28 cellular contexts compared by ENCODE assay signal in the genomic region with DNA sequence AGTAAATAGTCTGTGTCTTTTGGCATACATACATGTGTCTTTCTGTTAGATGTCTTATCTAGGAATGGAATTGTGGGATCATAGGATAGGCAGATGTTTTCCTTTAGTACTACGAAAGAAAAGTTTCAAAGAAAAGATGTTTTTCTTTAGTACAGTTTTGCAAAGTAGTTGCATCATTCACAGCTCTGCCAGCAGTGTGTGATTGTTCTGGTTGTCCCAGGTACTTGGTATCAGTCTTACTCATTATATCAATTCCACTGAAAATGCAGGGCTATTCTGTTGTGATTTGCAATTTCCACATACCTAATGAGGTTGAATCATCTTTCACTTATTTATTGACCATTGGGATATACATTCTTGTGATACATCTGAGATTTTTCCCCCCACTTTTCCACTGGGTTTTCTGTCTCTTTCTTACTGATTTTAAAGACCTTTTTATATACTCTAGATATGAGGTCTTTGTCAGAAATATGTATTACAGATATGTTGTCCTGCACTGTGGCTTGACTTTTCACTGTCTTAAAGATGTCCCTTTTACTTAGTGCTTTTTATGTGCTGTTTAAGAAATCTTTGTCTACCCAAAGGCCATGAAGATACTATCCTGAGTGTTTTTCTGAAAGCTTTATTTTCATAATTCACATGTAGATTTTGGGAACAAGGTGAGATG.
A peak's percentile ranks its signal among the peaks of the same experiment; 100 is the strongest.
DNase-seq lines count a peak whose midpoint lies in the region; ATAC-seq lines count a peak whose summit lies in the region.
"Had no signal": no experiment of that assay in that cellular context is flagged by ENCODE, and none has a peak within 500 bp of the region (broad histone marks: within the 10 kb centered on the region; RNA-seq: fewer than 3 reads in every experiment).

No MANE protein-coding gene starts in this region.

- H3K4me1 Mint-ChIP-seq in activated T-cell treated with anti-CD3 and anti-CD28 coated beads, Interleukin-2, amount 50 U/mL, for 72 hours (ENCODE audit: low read depth) = peaks cover 28% of the 10 kb centered on the region
- H3K4me1 Mint-ChIP-seq in T-helper 1 cell treated with Interleukin-12 subunit alpha and Interleukin-12 subunit beta and Interleukin-4 antibody, amounts not matched to agents 30 μg/mL and 1 μg/mL, for 36 hours (ENCODE audit: low read depth) = no peaks in the 10 kb centered on the region
- H3K4me1 Mint-ChIP-seq: immature natural killer cell, naive B cell, T-cell had no signal

- H3K4me3 Mint-ChIP-seq in activated T-cell treated with anti-CD3 and anti-CD28 coated beads, Interleukin-2, amount 50 U/mL, for 72 hours = no peak overlapping the region
- no peak overlapping the region for H3K4me3 Mint-ChIP-seq in T-helper 1 cell treated with Interleukin-12 subunit alpha and Interleukin-12 subunit beta and Interleukin-4 antibody, amounts not matched to agents 30 μg/mL and 1 μg/mL, for 36 hours
- H3K4me3 Mint-ChIP-seq: activated T-helper 1 cell treated with anti-CD3 and anti-CD28 coated beads, Interleukin-12 subunit alpha, Interleukin-12 subunit beta, Interleukin-2, Interleukin-4 antibody, amounts not matched to agents 30 ng/mL and 10 ng/mL and 1 ng/mL, durations not matched to agents 14 hours and 24 hours and 36 hours; immature natural killer cell; naive B cell; T-cell had no signal

- peak; percentile 89 to 90 for ATAC-seq in activated T-cell treated with anti-CD3 and anti-CD28 coated beads, Interleukin-2, amount 50 U/mL, for 72 hours (replicated peaks in 1 of 2)
- ATAC-seq in HG02571 (IDR thresholded peaks at IDR 0.05; ENCODE audit: unreplicated experiment) (no peak), GM19455 (IDR thresholded peaks at IDR 0.05; ENCODE audit: unreplicated experiment) (no peak)
- ATAC-seq: A549; activated CD4-positive, CD25-positive, alpha-beta regulatory T cell treated with anti-CD3 and anti-CD28 coated beads, Interleukin-2, amount 50 U/mL, for 24 hours; gastrocnemius medialis; left lung; T-cell had no signal

- peak overlapping the region; percentile 98 for H3K27ac Mint-ChIP-seq in activated T-cell treated with anti-CD3 and anti-CD28 coated beads, Interleukin-2, amount 50 U/mL, for 72 hours
- peak overlapping the region; percentile 23 for H3K27ac Mint-ChIP-seq in T-helper 1 cell treated with Interleukin-12 subunit alpha and Interleukin-12 subunit beta and Interleukin-4 antibody, amounts not matched to agents 30 μg/mL and 1 μg/mL, for 36 hours
- H3K27ac Mint-ChIP-seq: activated T-helper 1 cell treated with anti-CD3 and anti-CD28 coated beads, Interleukin-12 subunit alpha, Interleukin-12 subunit beta, Interleukin-2, Interleukin-4 antibody, amounts not matched to agents 30 ng/mL and 10 ng/mL and 1 ng/mL, durations not matched to agents 14 hours and 24 hours and 36 hours; immature natural killer cell; T-cell had no signal

- H3K27me3 Mint-ChIP-seq in activated T-cell treated with anti-CD3 and anti-CD28 coated beads, Interleukin-2, amount 50 U/mL, for 72 hours (ENCODE audit: low read depth) = no peaks in the 10 kb centered on the region
- no peaks in the 10 kb centered on the region for H3K27me3 Mint-ChIP-seq in T-helper 1 cell treated with Interleukin-12 subunit alpha and Interleukin-12 subunit beta and Interleukin-4 antibody, amounts not matched to agents 30 μg/mL and 1 μg/mL, for 36 hours (ENCODE audit: low read depth)
- H3K27me3 Mint-ChIP-seq: naive B cell, T-cell had no signal

- H3K36me3 Mint-ChIP-seq in activated T-cell treated with anti-CD3 and anti-CD28 coated beads, Interleukin-2, amount 50 U/mL, for 72 hours (ENCODE audit: insufficient read depth in 2 of 2) = peaks cover 2 to 6% of the 10 kb centered on the region in 2 donors
- peaks cover 2% of the 10 kb centered on the region for H3K36me3 Mint-ChIP-seq in T-helper 1 cell treated with Interleukin-12 subunit alpha and Interleukin-12 subunit beta and Interleukin-4 antibody, amounts not matched to agents 30 μg/mL and 1 μg/mL, for 36 hours (ENCODE audit: low read depth)

- DNase-seq in activated T-cell treated with anti-CD3 and anti-CD28 coated beads, Interleukin-2, amount 50 U/mL, for 72 hours = peak; percentile 2 to 39
- DNase-seq in activated T-cell treated with anti-CD3 and anti-CD28 coated beads, Interleukin-2, amount 50 U/mL, for 1 hour = no peak
- DNase-seq in dedifferentiated amniotic fluid mesenchymal stem cell (ENCODE audit: extremely low spot score) (peak; percentile 62), renal cortical epithelial cell (ENCODE audit: low read depth) (peak; percentile 23)
- DNase-seq in activated CD4-positive, CD25-positive, alpha-beta regulatory T cell treated with anti-CD3 and anti-CD28 coated beads, Interleukin-2, amount 50 U/mL, for 72 hours = no peak
- DNase-seq: Caco-2; dermis blood vessel endothelial cell; DMS79 treated with DMSO at 0.1 percent for 48 hours; gastrocnemius medialis; hippocampal formation; immature natural killer cell; Karpas-422; left lung; naive B cell; NCI-H1694; NCI-H2171 treated with DMSO at 0.1 percent for 48 hours; NCI-H524 treated with DMSO at 0.1 percent for 48 hours; NK-92 treated with Interleukin-12 subunit alpha and Interleukin-12 subunit beta, amount 100 ng/mL, for 24 hours; nucleus accumbens; SJCRH30; T-cell; upper lobe of left lung had no signal

- no peaks in the 10 kb centered on the region for H3K9me3 Mint-ChIP-seq in activated T-cell treated with anti-CD3 and anti-CD28 coated beads, Interleukin-2, amount 50 U/mL, for 72 hours
- no peaks in the 10 kb centered on the region for H3K9me3 Mint-ChIP-seq in T-helper 1 cell treated with Interleukin-12 subunit alpha and Interleukin-12 subunit beta and Interleukin-4 antibody, amounts not matched to agents 30 μg/mL and 1 μg/mL, for 36 hours
- H3K9me3 Mint-ChIP-seq: activated T-helper 1 cell treated with anti-CD3 and anti-CD28 coated beads, Interleukin-12 subunit alpha, Interleukin-12 subunit beta, Interleukin-2, Interleukin-4 antibody, amounts not matched to agents 30 ng/mL and 10 ng/mL and 1 ng/mL, durations not matched to agents 14 hours and 24 hours and 36 hours; immature natural killer cell; naive B cell; T-cell had no signal

Comparison
In these comparisons a context has a peak if more than half of its experiments do, and no peak if none do; other contexts are left out.
1. DNase-seq: peak in activated T-cell treated with anti-CD3 and anti-CD28 coated beads, Interleukin-2, amount 50 U/mL, for 72 hours (2 of 2), dedifferentiated amniotic fluid mesenchymal stem cell (single experiment) and renal cortical epithelial cell (single experiment); none in activated T-cell treated with anti-CD3 and anti-CD28 coated beads, Interleukin-2, amount 50 U/mL, for 1 hour (single experiment) and activated CD4-positive, CD25-positive, alpha-beta regulatory T cell treated with anti-CD3 and anti-CD28 coated beads, Interleukin-2, amount 50 U/mL, for 72 hours (single experiment).
2. ATAC-seq: peak in activated T-cell treated with anti-CD3 and anti-CD28 coated beads, Interleukin-2, amount 50 U/mL, for 72 hours (2 of 2); none in HG02571 (single experiment) and GM19455 (single experiment).